In genomic region chr5:165757756-165758155, GRCh38 we compare ENCODE assay signal across 22 cellular contexts.
A peak's percentile ranks its signal among the peaks of the same experiment; 100 is the strongest.
DNase-seq lines count a peak whose midpoint lies in the region; ATAC-seq and TF ChIP-seq lines count a peak whose summit lies in the region.
"Had no signal": no experiment of that assay in that cellular context is flagged by ENCODE, and none has a peak within 500 bp of the region (broad histone marks: within the 10 kb centered on the region; RNA-seq: fewer than 3 reads in every experiment).

No MANE protein-coding gene starts in this region.

- H3K27me3 Mint-ChIP-seq in mesothelial cell of epicardium (ENCODE audit: low read depth), result no peaks in the 10 kb centered on the region
- no peaks in the 10 kb centered on the region for H3K27me3 Mint-ChIP-seq in type B pancreatic cell
- H3K27me3 Mint-ChIP-seq: CD4-positive, alpha-beta T cell had no signal

- no peaks in the 10 kb centered on the region for H3K9me3 ChIP-seq in lower lobe of right lung

- ATAC-seq in lower lobe of right lung, result no peak

- H3K27me3 ChIP-seq in lower lobe of right lung (ENCODE audit: low read depth), result no peaks in the 10 kb centered on the region

- peak overlapping the region; percentile 71 for H3K27ac Mint-ChIP-seq in mesothelial cell of epicardium
- no peak overlapping the region for H3K27ac Mint-ChIP-seq in type B pancreatic cell
- H3K27ac Mint-ChIP-seq: CD4-positive, alpha-beta T cell had no signal

- no peak overlapping the region for H3K4me3 ChIP-seq in lower lobe of right lung
- H3K4me3 ChIP-seq: PC-9, SK-N-MC had no signal

- H3K36me3 Mint-ChIP-seq in mesothelial cell of epicardium, result no peaks in the 10 kb centered on the region
- no peaks in the 10 kb centered on the region for H3K36me3 Mint-ChIP-seq in type B pancreatic cell

- TF ChIP-seq CTCF in mesothelial cell of epicardium (IDR thresholded peaks at IDR 0.05; ENCODE audit: unreplicated experiment) (no peak), type B pancreatic cell (conservative IDR thresholded peaks at IDR 0.05) (no peak), lower lobe of right lung (IDR thresholded peaks at IDR 0.05) (no peak)

- H3K4me3 Mint-ChIP-seq in mesothelial cell of epicardium, result peak overlapping the region; percentile 2
- H3K4me3 Mint-ChIP-seq in type B pancreatic cell, result peak overlapping the region; percentile 35
- H3K4me3 Mint-ChIP-seq: CD4-positive, alpha-beta T cell had no signal

- H3K9me3 Mint-ChIP-seq in mesothelial cell of epicardium, result peaks cover 14% of the 10 kb centered on the region
- H3K9me3 Mint-ChIP-seq in type B pancreatic cell, result no peaks in the 10 kb centered on the region

- H3K4me1 Mint-ChIP-seq in mesothelial cell of epicardium, result peaks cover 27% of the 10 kb centered on the region
- peaks cover 9% of the 10 kb centered on the region for H3K4me1 Mint-ChIP-seq in type B pancreatic cell (ENCODE audit: unreplicated experiment)

- no peak overlapping the region for H3K27ac ChIP-seq in lower lobe of right lung
- H3K27ac ChIP-seq: PC-9, SK-N-MC had no signal

- no peaks in the 10 kb centered on the region for H3K4me1 ChIP-seq in lower lobe of right lung

- DNase-seq in ELF-1 (ENCODE audit: low read depth, low spot score) (peak; percentile 23), amniotic epithelial cell (ENCODE audit: low read depth) (peak; percentile 47), mesothelial cell of epicardium (ENCODE audit: low spot score in 2 of 2, unreplicated experiment in 2 of 2) (no peak), type B pancreatic cell (ENCODE audit: extremely low spot score, unreplicated experiment) (no peak), GOT3 (lab: John Stamatoyannopoulos, UW) (no peak), lower lobe of right lung (no peak)
- DNase-seq in activated effector memory CD4-positive, alpha-beta T cell treated with anti-CD3 and anti-CD28 coated beads, Interleukin-2, amount 50 U/mL, for 16 hours, result no peak
- DNase-seq: CD4-positive, alpha-beta T cell; COR-L47; DMS 273 treated with DMSO at 0.1 percent for 48 hours; DND-41; KBM-7; NCI-H1092 treated with DMSO at 0.1 percent for 48 hours; NCI-H146; NCI-H2029 treated with DMSO at 0.1 percent for 48 hours; NCI-H226; NCI-H510A treated with DMSO at 0.1 percent for 48 hours; NCI-H748 treated with DMSO at 0.1 percent for 48 hours; PC-9; RPMI8226; SHP77 had no signal

- intact Hi-C loops in lower lobe of right lung (cut with DNase I), result no loop called here

- no peaks in the 10 kb centered on the region for H3K36me3 ChIP-seq in lower lobe of right lung

Comparison
In these comparisons a context has a peak if more than half of its experiments do, and no peak if none do; other contexts are left out.
1. DNase-seq: peak in ELF-1 (single experiment) and amniotic epithelial cell (single experiment); none in mesothelial cell of epicardium (0 of 2), type B pancreatic cell (single experiment), activated effector memory CD4-positive, alpha-beta T cell treated with anti-CD3 and anti-CD28 coated beads, Interleukin-2, amount 50 U/mL, for 16 hours (single experiment), GOT3 (single experiment) and lower lobe of right lung (single experiment).